23 cellular contexts compared by ENCODE assay signal in genomic region chr2:236852977-236853374, GRCh38.
"Had no signal": no experiment of that assay in that cellular context is flagged by ENCODE, and none has a peak within 500 bp of the region (broad histone marks: within the 10 kb centered on the region; RNA-seq: fewer than 3 reads in every experiment).

No MANE protein-coding gene starts in this region.

- H3K27me3 ChIP-seq: breast epithelium, foreskin keratinocyte, hepatocyte, tibial artery had no signal

- H3K27ac Mint-ChIP-seq: activated naive CD4-positive, alpha-beta T cell treated with anti-CD3 and anti-CD28 coated beads, Interleukin-2, amount 10 ng/mL, durations not matched to agents 7 days and 5 days; activated naive CD8-positive, alpha-beta T cell treated with anti-CD3 and anti-CD28 coated beads, Interleukin-2, amount 50 U/mL, for 24 hours; naive thymus-derived CD4-positive, alpha-beta T cell had no signal

- H3K4me3 ChIP-seq: breast epithelium, hepatocyte, left lung, tibial artery had no signal

- H3K4me1 Mint-ChIP-seq: activated naive CD4-positive, alpha-beta T cell treated with anti-CD3 and anti-CD28 coated beads, Interleukin-2, amount 10 ng/mL, durations not matched to agents 7 days and 5 days; activated naive CD8-positive, alpha-beta T cell treated with anti-CD3 and anti-CD28 coated beads, Interleukin-2, amount 50 U/mL, for 24 hours; naive thymus-derived CD4-positive, alpha-beta T cell had no signal

- H3K4me3 Mint-ChIP-seq: activated naive CD4-positive, alpha-beta T cell treated with anti-CD3 and anti-CD28 coated beads, Interleukin-2, amount 10 ng/mL, durations not matched to agents 7 days and 5 days; activated naive CD8-positive, alpha-beta T cell treated with anti-CD3 and anti-CD28 coated beads, Interleukin-2, amount 50 U/mL, for 24 hours; activated T-cell treated with anti-CD3 and anti-CD28 coated beads, Interleukin-2, amount 50 U/mL, for 4 hours; naive thymus-derived CD4-positive, alpha-beta T cell had no signal

- H3K9me3 Mint-ChIP-seq: activated naive CD4-positive, alpha-beta T cell treated with anti-CD3 and anti-CD28 coated beads, Interleukin-2, amount 10 ng/mL, durations not matched to agents 7 days and 5 days; activated naive CD8-positive, alpha-beta T cell treated with anti-CD3 and anti-CD28 coated beads, Interleukin-2, amount 50 U/mL, for 24 hours; activated T-cell treated with anti-CD3 and anti-CD28 coated beads, Interleukin-2, amount 50 U/mL, for 4 hours; naive thymus-derived CD4-positive, alpha-beta T cell had no signal

- ATAC-seq: activated naive CD8-positive, alpha-beta T cell treated with anti-CD3 and anti-CD28 coated beads, Interleukin-2, amount 50 U/mL, for 24 hours; activated T-cell treated with anti-CD3 and anti-CD28 coated beads, Interleukin-2, amount 50 U/mL, for 4 hours; foreskin keratinocyte; naive thymus-derived CD4-positive, alpha-beta T cell had no signal

- H3K27ac ChIP-seq: breast epithelium, foreskin keratinocyte, hepatocyte, neutrophil, parathyroid adenoma, tibial artery, VCaP had no signal

- H2AFZ ChIP-seq: hepatocyte, parathyroid adenoma had no signal

- H3K4me1 ChIP-seq: breast epithelium, foreskin keratinocyte, left lung, parathyroid adenoma, tibial artery had no signal

- H3K79me2 ChIP-seq: hepatocyte, parathyroid adenoma had no signal

- H3K4me2 ChIP-seq: hepatocyte had no signal

- H3K36me3 Mint-ChIP-seq: activated naive CD4-positive, alpha-beta T cell treated with anti-CD3 and anti-CD28 coated beads, Interleukin-2, amount 10 ng/mL, durations not matched to agents 7 days and 5 days; naive thymus-derived CD4-positive, alpha-beta T cell had no signal

- H3K9ac ChIP-seq: parathyroid adenoma had no signal

- H3K9me3 ChIP-seq: breast epithelium, left lung, neutrophil, tibial artery had no signal

- H3K36me3 ChIP-seq: breast epithelium, left lung, neutrophil, tibial artery had no signal

- DNase-seq: activated CD4-positive, alpha-beta T cell treated with anti-CD3 and anti-CD28 coated beads, Interleukin-2, amount 50 U/mL, for 1 hour; activated CD4-positive, CD25-positive, alpha-beta regulatory T cell treated with anti-CD3 and anti-CD28 coated beads, Interleukin-2, amount 50 U/mL, for 72 hours; activated CD8-positive, alpha-beta memory T cell treated with anti-CD3 and anti-CD28 coated beads, Interleukin-2, amount 50 U/mL, for 4 hours; activated naive CD4-positive, alpha-beta T cell treated with anti-CD3 and anti-CD28 coated beads, Interleukin-2, amount 10 ng/mL, durations not matched to agents 7 days and 5 days; activated naive CD8-positive, alpha-beta T cell treated with anti-CD3 and anti-CD28 coated beads, Interleukin-2, amount 50 U/mL, for 24 hours; activated T-cell treated with anti-CD3 and anti-CD28 coated beads, Interleukin-2, amount 50 U/mL, for 4 hours; aorta; effector memory CD4-positive, alpha-beta T cell; foreskin keratinocyte; kidney; left lung; naive thymus-derived CD4-positive, alpha-beta T cell; stimulated activated CD4-positive, alpha-beta T cell treated with anti-CD3 and anti-CD28 coated beads, Interleukin-12 subunit alpha, Interleukin-12 subunit beta, amount 100 ng/mL, for 4 hours; stimulated activated CD4-positive, alpha-beta T cell treated with anti-CD3 and anti-CD28 coated beads, Interleukin-1b, Interleukin-23, amount 100 ng/mL, for 48 hours; stimulated activated CD8-positive, alpha-beta memory T cell treated with anti-CD3 and anti-CD28 coated beads, Interleukin-4, amount 100 ng/mL, for 48 hours; stimulated activated naive CD4-positive, alpha-beta T cell treated with Interleukin-2 at 50 U/mL for 16 hours; T-helper 2 cell had no signal

- H3K27me3 Mint-ChIP-seq: activated naive CD8-positive, alpha-beta T cell treated with anti-CD3 and anti-CD28 coated beads, Interleukin-2, amount 50 U/mL, for 24 hours had no signal
